In the genomic region with DNA sequence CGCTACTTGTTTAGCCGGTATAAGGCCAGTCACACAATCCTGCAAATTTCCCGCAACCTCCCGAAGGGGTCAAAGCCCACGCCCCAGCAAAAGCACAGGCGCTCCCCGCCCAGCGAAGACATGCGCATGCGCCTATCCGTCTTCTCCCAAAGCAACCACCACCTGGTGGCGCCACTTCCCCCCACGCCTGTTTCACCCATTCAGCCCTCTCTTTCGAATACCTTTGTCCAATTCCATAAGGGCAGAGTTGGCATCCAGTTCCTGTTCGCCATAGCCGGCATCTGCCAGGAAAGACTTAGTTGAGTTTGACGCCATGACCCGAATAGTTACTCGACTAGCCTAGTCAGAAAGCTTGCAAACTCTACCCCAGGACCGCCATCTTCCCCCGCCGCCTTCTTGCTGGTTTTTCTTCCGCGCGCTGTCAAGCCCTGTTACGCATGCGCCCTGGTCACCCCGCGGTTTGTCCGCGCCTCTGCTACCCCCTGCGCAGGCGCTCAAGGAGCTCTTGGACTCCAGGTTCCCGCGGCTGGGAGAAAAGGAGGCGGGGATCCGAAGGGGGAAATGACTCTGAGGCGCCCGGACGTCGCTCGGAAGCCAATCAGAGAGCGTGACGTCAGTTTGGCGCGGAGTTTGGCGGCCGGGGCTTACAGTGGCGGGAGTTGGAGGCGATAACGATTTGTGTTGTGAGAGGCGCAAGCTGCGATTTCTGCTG, we compare ENCODE assay signal across 8 cellular contexts. TPM values are rescaled to one million over a fixed set of nuclear protein-coding genes. Genes with fewer than 3 reads are reported as not detected.
DNase-seq lines count a peak whose midpoint lies in the region; ATAC-seq, FAIRE-seq and TF ChIP-seq lines count a peak whose summit lies in the region.

DTL (plus strand) TSS at position 626 of the 712 bp plus-strand sequence. CDS start 143 bp downstream, outside the sequence.
A gene with protein sequence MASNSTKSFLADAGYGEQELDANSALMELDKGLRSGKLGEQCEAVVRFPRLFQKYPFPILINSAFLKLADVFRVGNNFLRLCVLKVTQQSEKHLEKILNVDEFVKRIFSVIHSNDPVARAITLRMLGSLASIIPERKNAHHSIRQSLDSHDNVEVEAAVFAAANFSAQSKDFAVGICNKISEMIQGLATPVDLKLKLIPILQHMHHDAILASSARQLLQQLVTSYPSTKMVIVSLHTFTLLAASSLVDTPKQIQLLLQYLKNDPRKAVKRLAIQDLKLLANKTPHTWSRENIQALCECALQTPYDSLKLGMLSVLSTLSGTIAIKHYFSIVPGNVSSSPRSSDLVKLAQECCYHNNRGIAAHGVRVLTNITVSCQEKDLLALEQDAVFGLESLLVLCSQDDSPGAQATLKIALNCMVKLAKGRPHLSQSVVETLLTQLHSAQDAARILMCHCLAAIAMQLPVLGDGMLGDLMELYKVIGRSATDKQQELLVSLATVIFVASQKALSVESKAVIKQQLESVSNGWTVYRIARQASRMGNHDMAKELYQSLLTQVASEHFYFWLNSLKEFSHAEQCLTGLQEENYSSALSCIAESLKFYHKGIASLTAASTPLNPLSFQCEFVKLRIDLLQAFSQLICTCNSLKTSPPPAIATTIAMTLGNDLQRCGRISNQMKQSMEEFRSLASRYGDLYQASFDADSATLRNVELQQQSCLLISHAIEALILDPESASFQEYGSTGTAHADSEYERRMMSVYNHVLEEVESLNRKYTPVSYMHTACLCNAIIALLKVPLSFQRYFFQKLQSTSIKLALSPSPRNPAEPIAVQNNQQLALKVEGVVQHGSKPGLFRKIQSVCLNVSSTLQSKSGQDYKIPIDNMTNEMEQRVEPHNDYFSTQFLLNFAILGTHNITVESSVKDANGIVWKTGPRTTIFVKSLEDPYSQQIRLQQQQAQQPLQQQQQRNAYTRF (minus strand): TSS at position 435 of the 712 bp plus-strand sequence. CDS start 120 bp downstream, at position 315.

- H3K27ac ChIP-seq in iPS-20b (ENCODE audit: low read length) = peak within 1 kb of the TSS; percentile 99
- H3K27ac ChIP-seq in skin epidermis = peak within 1 kb of the TSS; percentile 2 to 96 (median 85)

- H3K36me3 ChIP-seq in bronchial epithelial cell (ENCODE audit: control insufficient read depth, insufficient read depth, low read length) (no peaks in the 10 kb centered on the region), iPS-20b (ENCODE audit: insufficient read depth, low read depth, low read length) (peaks cover 30% of the 10 kb centered on the region)

- ATAC-seq in GM18909 (IDR thresholded peaks at IDR 0.05; ENCODE audit: poor library complexity, unreplicated experiment) (peak; percentile 77), HG03175 (IDR thresholded peaks at IDR 0.05; ENCODE audit: unreplicated experiment) (peak; percentile 81)

- TF ChIP-seq CTCF in AG09309 (IDR thresholded peaks at IDR 0.05; ENCODE audit: control insufficient read depth, insufficient read depth, low read depth, low read length, missing control alignments) = peak; percentile 90
- TF ChIP-seq CTCF in WI38 (IDR thresholded peaks at IDR 0.05; ENCODE audit: low read depth, low read length) = peak; percentile 65
- peak; percentile 95 for TF ChIP-seq CTCF in bronchial epithelial cell (IDR thresholded peaks at IDR 0.05; ENCODE audit: insufficient read depth, low read length, severe bottlenecking)

- FAIRE-seq in bronchial epithelial cell (lab: Jason Lieb, UNC) = peak; percentile 40

- H3K27me3 ChIP-seq in bronchial epithelial cell (ENCODE audit: control insufficient read depth, insufficient read depth, low read length) = no peaks in the 10 kb centered on the region
- no peaks in the 10 kb centered on the region for H3K27me3 ChIP-seq in iPS-20b (ENCODE audit: insufficient read depth, low read length)

- DNase-seq in AG09309 (ENCODE audit: low read depth) = peak; percentile 98
- DNase-seq in NCI-H2227 treated with DMSO at 0.1 percent for 48 hours (lab: John Stamatoyannopoulos, UW) = peak; percentile 100
- peak; percentile 96 for DNase-seq in bronchial epithelial cell (ENCODE audit: low read depth)

- H3K4me3 ChIP-seq in AG09309 (ENCODE audit: control insufficient read depth, low read depth, low read length) (peak within 1 kb of the TSS; percentile 74), WI38 (ENCODE audit: low read depth, low read length) (peak within 1 kb of the TSS; percentile 71), bronchial epithelial cell (ENCODE audit: low read depth, low read length) (peak within 1 kb of the TSS; percentile 70), iPS-20b (ENCODE audit: low read length) (peak within 1 kb of the TSS; percentile 99), skin epidermis (peak within 1 kb of the TSS; percentile 59 to 77 (median 72))

- H3K4me1 ChIP-seq in iPS-20b (ENCODE audit: insufficient read depth, low read length) = peaks cover 10% of the 10 kb centered on the region

- H3K9ac ChIP-seq in iPS-20b (ENCODE audit: low read depth, low read length) = peak within 1 kb of the TSS; percentile 97

- no peaks in the 10 kb centered on the region for H3K9me3 ChIP-seq in iPS-20b (ENCODE audit: insufficient read depth, low read depth, low read length)

RNA-seq across cellular contexts. Expression of gene DTL, which starts in this region (rescaled TPM):
- 0.26 TPM in 2 replicates for total RNA-seq in bronchial epithelial cell

RNA-seq across cellular contexts. Expression of the second gene that starts in this region (rescaled TPM):
- 12.9 and 16.5 TPM in 2 replicates for total RNA-seq in bronchial epithelial cell

Comparison
In these comparisons a context has a peak if more than half of its experiments do, and no peak if none do; other contexts are left out.
1. Peak in every context shown above with its lines: DNase-seq, ATAC-seq, H3K4me3 ChIP-seq and H3K27ac ChIP-seq.